Comparison of ENCODE assay signal across 8 cellular contexts in the genomic region with DNA sequence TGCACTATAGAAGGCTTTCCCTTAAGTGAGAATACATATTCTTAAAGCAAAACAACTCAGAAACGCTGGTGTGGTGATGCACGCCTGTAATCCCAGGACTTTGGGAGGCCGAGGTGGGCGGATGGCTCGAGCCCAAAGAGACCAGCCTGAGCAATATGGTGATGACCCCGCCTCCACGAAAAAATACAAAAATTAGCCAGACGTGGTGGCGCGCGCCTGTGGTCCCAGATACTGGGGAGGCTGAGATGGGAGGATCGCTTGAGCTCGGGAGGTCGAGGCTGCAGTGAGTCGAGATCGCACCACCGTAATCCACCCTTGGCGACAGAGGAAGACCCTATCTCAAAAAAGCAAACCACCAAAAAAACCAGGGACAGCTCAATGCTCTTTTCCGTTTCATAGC. TPM values are rescaled to one million over a fixed set of nuclear protein-coding genes. Genes with fewer than 3 reads are reported as not detected.
DNase-seq lines count a peak whose midpoint lies in the region; ATAC-seq and TF ChIP-seq lines count a peak whose summit lies in the region.

No MANE protein-coding gene starts in this region.

- H3K9me3 ChIP-seq in GM23248 (ENCODE audit: low read depth) = no peaks in the 10 kb centered on the region
- no peaks in the 10 kb centered on the region for H3K9me3 ChIP-seq in RWPE2 (ENCODE audit: severe bottlenecking)
- H3K9me3 ChIP-seq in esophagus muscularis mucosa = no peaks in the 10 kb centered on the region
- H3K9me3 ChIP-seq in parathyroid adenoma (ENCODE audit: control insufficient read depth, low read length) = no peaks in the 10 kb centered on the region

- TF ChIP-seq EP300 in esophagus muscularis mucosa (IDR thresholded peaks at IDR 0.05) = no peak

- H3K9ac ChIP-seq in GM23248 (peak overlapping the region; percentile 50; the same call in 1 of the 2 replicates), parathyroid adenoma (no peak overlapping the region)

- H3K36me3 ChIP-seq in GM23248 (ENCODE audit: low read depth) = no peaks in the 10 kb centered on the region
- H3K36me3 ChIP-seq in RWPE2 (ENCODE audit: low read depth) = no peaks in the 10 kb centered on the region
- no peaks in the 10 kb centered on the region for H3K36me3 ChIP-seq in esophagus muscularis mucosa
- H3K36me3 ChIP-seq in parathyroid adenoma (ENCODE audit: control insufficient read depth, insufficient read depth, low read length) = no peaks in the 10 kb centered on the region

- no peak for ATAC-seq in RWPE2 (ENCODE audit: low read depth)
- ATAC-seq in GM18517 (IDR thresholded peaks at IDR 0.05; ENCODE audit: unreplicated experiment) = no peak

- H3K4me1 ChIP-seq in GM23248 (ENCODE audit: insufficient read depth) (no peaks in the 10 kb centered on the region), RWPE2 (ENCODE audit: insufficient read depth, poor library complexity, severe bottlenecking) (peaks cover 3% of the 10 kb centered on the region), esophagus muscularis mucosa (peaks cover 0 to 11% (median 8%) of the 10 kb centered on the region in 4 donors), parathyroid adenoma (no peaks in the 10 kb centered on the region)

- no peaks in the 10 kb centered on the region for H3K27me3 ChIP-seq in GM23248 (replicated peaks; ENCODE audit: insufficient read depth)
- H3K27me3 ChIP-seq in RWPE2 (ENCODE audit: insufficient read depth, poor library complexity, severe bottlenecking) = no peaks in the 10 kb centered on the region
- no peaks in the 10 kb centered on the region for H3K27me3 ChIP-seq in esophagus muscularis mucosa
- no peaks in the 10 kb centered on the region for H3K27me3 ChIP-seq in parathyroid adenoma (ENCODE audit: control insufficient read depth, insufficient read depth, low read length)

- H3K4me2 ChIP-seq in GM23248 (ENCODE audit: unreplicated experiment) (peak overlapping the region; percentile 75), parathyroid adenoma (ENCODE audit: low read length) (peak overlapping the region; percentile 75)

- no peaks in the 10 kb centered on the region for H4K20me1 ChIP-seq in GM23248 (ENCODE audit: insufficient read depth)

- DNase-seq in GM23248 (no peak), RWPE2 (ENCODE audit: low spot score) (no peak), esophagus muscularis mucosa (ENCODE audit: extremely low spot score) (no peak), DMS153 (lab: John Stamatoyannopoulos, UW) (no peak), NCI-H82 treated with DMSO at 0.1 percent for 48 hours (lab: John Stamatoyannopoulos, UW; ENCODE audit: unreplicated experiment) (no peak), NCI-H1092 treated with DMSO at 0.1 percent for 48 hours (lab: John Stamatoyannopoulos, UW) (no peak)

- H2AFZ ChIP-seq in GM23248 (peak overlapping the region; percentile 99), parathyroid adenoma (peak overlapping the region; percentile 93)

- no peak for TF ChIP-seq POLR2A in esophagus muscularis mucosa (IDR thresholded peaks at IDR 0.05; ENCODE audit: low read depth)

- TF ChIP-seq CTCF in RWPE2 (IDR thresholded peaks at IDR 0.05; ENCODE audit: poor library complexity, severe bottlenecking) (no peak), esophagus muscularis mucosa (IDR thresholded peaks at IDR 0.05) (no peak), parathyroid adenoma (IDR thresholded peaks at IDR 0.05) (no peak)

- H3K4me3 ChIP-seq in GM23248 (peak overlapping the region; percentile 84), RWPE2 (ENCODE audit: severe bottlenecking) (peak overlapping the region; percentile 81), esophagus muscularis mucosa (peak overlapping the region; percentile 57 to 73 (median 65)), parathyroid adenoma (ENCODE audit: low read depth, low read length) (peak overlapping the region; percentile 65)

- no peaks in the 10 kb centered on the region for H3K9me2 ChIP-seq in GM23248 (ENCODE audit: insufficient read depth)

- H3K27ac ChIP-seq in GM23248 (no peak overlapping the region), RWPE2 (ENCODE audit: poor library complexity, severe bottlenecking) (no peak overlapping the region), esophagus muscularis mucosa (replicated peaks in 1 of 4) (no peak overlapping the region), parathyroid adenoma (no peak overlapping the region)

- H3K79me2 ChIP-seq in GM23248 (ENCODE audit: insufficient read depth) = peaks cover 7% of the 10 kb centered on the region; the same call in 1 of the 2 replicates
- no peaks in the 10 kb centered on the region for H3K79me2 ChIP-seq in parathyroid adenoma

- in situ Hi-C loops in GM23248 (cut with MboI) = no loop called here

- intact Hi-C loops in esophagus muscularis mucosa (cut with DNase I) = no loop called here

- H3F3A ChIP-seq in GM23248 (ENCODE audit: insufficient read depth) = no peaks in the 10 kb centered on the region

- 86% methylated on average over 19 of the region's 19 CpGs for WGBS in GM23248 (ENCODE audit: low coverage in 1 of 2, low lambda C conversion rate in 2 of 2, missing lambda C conversion rate in 2 of 2), 2 experiments
- WGBS in esophagus muscularis mucosa = 94% methylated on average over 19 of the region's 19 CpGs

RNA-seq across cellular contexts. Expression of a gene that starts 0.8 kb away (rescaled TPM):
- 0.65 and 1.1 TPM in 2 replicates for total RNA-seq in GM23248 (2014; rRNA removed; shearing (Covaris generic))
- 2.1 and 2.5 TPM in 2 replicates for polyA plus RNA-seq in GM23248 (2016; fragmentation: Nextera tagmentation; extraction: Ambion mirVana)
- total RNA-seq in esophagus muscularis mucosa = 1 to 10 TPM in 2 of 4 donors, under 1 TPM in 2; 0.33 to 1.7 (median 0.91) TPM

RNA-seq across cellular contexts. Expression of a gene that starts 45.4 kb away (rescaled TPM):
- 6.5 and 10.0 TPM in 2 replicates for total RNA-seq in GM23248 (2014; rRNA removed; shearing (Covaris generic))
- polyA plus RNA-seq in GM23248 (2016; fragmentation: Nextera tagmentation; extraction: Ambion mirVana) = 2.4 and 2.6 TPM in 2 replicates
- total RNA-seq in esophagus muscularis mucosa = 1 to 10 TPM; 2.1 to 6.3 (median 4.9) TPM
